10 cellular contexts compared by ENCODE assay signal in the genomic region with DNA sequence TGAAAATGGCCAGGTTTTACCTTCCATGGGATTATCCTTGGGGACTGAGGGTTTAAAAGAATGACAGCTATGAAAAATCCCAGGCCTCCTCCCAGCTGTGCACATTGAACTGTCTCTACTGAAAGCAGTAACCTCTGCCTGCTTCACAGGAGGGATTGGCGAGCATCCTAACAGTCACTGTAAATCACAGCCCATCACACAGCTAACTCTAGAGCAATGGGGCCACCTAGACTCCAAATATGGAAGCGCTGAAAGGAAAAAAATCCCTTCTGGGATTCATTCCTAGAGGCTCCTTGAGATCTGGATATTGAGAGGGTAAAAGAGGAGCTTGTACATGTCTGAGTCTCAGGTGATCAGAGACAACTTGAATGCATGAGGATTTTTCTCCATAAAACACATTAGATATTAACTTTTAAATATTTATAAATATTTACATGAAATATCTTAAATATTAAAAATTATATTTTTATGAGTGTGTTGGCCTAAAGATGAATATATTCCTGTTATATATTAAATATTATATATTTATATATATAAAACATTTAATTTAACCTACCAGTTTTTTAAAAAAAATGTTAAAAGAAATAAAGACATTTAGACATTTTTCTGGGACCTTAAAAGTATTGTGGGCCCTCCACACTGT.
DNase-seq lines count a peak whose midpoint lies in the region; ATAC-seq, FAIRE-seq and TF ChIP-seq lines count a peak whose summit lies in the region.
"Had no signal": no experiment of that assay in that cellular context is flagged by ENCODE, and none has a peak within 500 bp of the region (broad histone marks: within the 10 kb centered on the region; RNA-seq: fewer than 3 reads in every experiment).

No MANE protein-coding gene starts in this region.

- no peak overlapping the region for H3K4me3 Mint-ChIP-seq in activated CD4-positive, alpha-beta T cell treated with anti-CD3 and anti-CD28 coated beads, Interleukin-2, amount 10 ng/mL, durations not matched to agents 7 days and 5 days
- H3K4me3 Mint-ChIP-seq: central memory CD8-positive, alpha-beta T cell; stimulated activated naive CD8-positive, alpha-beta T cell treated with anti-CD3 and anti-CD28 coated beads, Interleukin-15, Interleukin-2, amounts not matched to agents 100 ng/mL and 50 ng/mL, for 24 hours had no signal

- H4K20me1 ChIP-seq in OCI-LY3 (ENCODE audit: insufficient read depth, low read length) (no peaks in the 10 kb centered on the region), fibroblast of lung (ENCODE audit: control insufficient read depth, extremely low read depth, insufficient read depth, low read length) (no peaks in the 10 kb centered on the region)

- H3K4me3 ChIP-seq in A549 (no peak overlapping the region), HEK293 (ENCODE audit: low read depth, low read length) (no peak overlapping the region), OCI-LY3 (ENCODE audit: low read length) (no peak overlapping the region), fibroblast of lung (replicated peaks in 1 of 4; ENCODE audit: control extremely low read depth in 1 of 4, insufficient read depth in 1 of 4, low read depth in 3 of 4, low read length in 4 of 4) (no peak overlapping the region), retinal pigment epithelial cell (ENCODE audit: low read length) (no peak overlapping the region), spleen (no peak overlapping the region), mucosa of descending colon (no peak overlapping the region)

- H3K9me3 ChIP-seq in A549 (no peaks in the 10 kb centered on the region), HEK293 (ENCODE audit: control insufficient read depth, insufficient read depth, low read depth, low read length) (no peaks in the 10 kb centered on the region), OCI-LY3 (ENCODE audit: insufficient read depth, low read length) (no peaks in the 10 kb centered on the region), fibroblast of lung (ENCODE audit: control insufficient read depth, insufficient read depth, low read depth, low read length) (no peaks in the 10 kb centered on the region), spleen (no peaks in the 10 kb centered on the region), mucosa of descending colon (no peaks in the 10 kb centered on the region)

- 8% methylated on average over 2 of the region's 2 CpGs for WGBS in A549 (ENCODE audit: missing lambda C conversion rate)
- WGBS in spleen, 5 donors, result 54 to 66% (median 63%) methylated on average over 2 of the region's 2 CpGs

- TF ChIP-seq CTCF in A549 (IDR thresholded peaks at IDR 0.05), result peak; percentile 43
- TF ChIP-seq CTCF in HEK293 (tag by site-specific recombination; IDR thresholded peaks at IDR 0.05), result no peak
- peak; percentile 36 for TF ChIP-seq CTCF in OCI-LY3 (IDR thresholded peaks at IDR 0.05; ENCODE audit: low read depth, low read length)
- TF ChIP-seq CTCF in fibroblast of lung (conservative IDR thresholded peaks at IDR 0.05 in 1 of 2, IDR thresholded peaks at IDR 0.05 in 1 of 2; ENCODE audit: low read depth in 1 of 2, low read length in 2 of 2), result peak; percentile 70 to 86
- peak; percentile 64 for TF ChIP-seq CTCF in retinal pigment epithelial cell (conservative IDR thresholded peaks at IDR 0.05; ENCODE audit: low read depth, low read length)
- peak in 1 of 11 experiments; percentile 16 for TF ChIP-seq CTCF in spleen (IDR thresholded peaks at IDR 0.05 in 8 of 11, conservative IDR thresholded peaks at IDR 0.05 in 3 of 11)
- no peak for TF ChIP-seq CTCF in mucosa of descending colon (IDR thresholded peaks at IDR 0.05)

- H3K27me3 ChIP-seq in OCI-LY3 (ENCODE audit: low read depth, low read length), result peaks cover 21% of the 10 kb centered on the region
- H3K27me3 ChIP-seq in fibroblast of lung (ENCODE audit: control insufficient read depth, insufficient read depth, low read length), result peaks cover 3% of the 10 kb centered on the region
- H3K27me3 ChIP-seq in spleen (replicated peaks in 1 of 7), result peaks cover 0 to 23% (median 0%) of the 10 kb centered on the region in 7 donors

- TF ChIP-seq EP300 in A549 (IDR thresholded peaks at IDR 0.05), result no peak

- ATAC-seq in A549 (peak; percentile 48 to 66), mucosa of descending colon (no peak)

- TF ChIP-seq POLR2A in A549 (IDR thresholded peaks at IDR 0.05; ENCODE audit: low read length) (no peak), spleen (IDR thresholded peaks at IDR 0.05) (no peak)

- DNase-seq in A549 (ENCODE audit: low read depth in 1 of 2, low spot score in 1 of 2), result peak; percentile 28 to 50
- peak; percentile 38 to 72 for DNase-seq in fibroblast of lung (ENCODE audit: low read depth in 2 of 2)
- DNase-seq in retinal pigment epithelial cell (ENCODE audit: low read depth), result no peak
- DNase-seq in spleen, result no peak
- DNase-seq in mucosa of descending colon, result no peak
- DNase-seq in activated CD4-positive, alpha-beta T cell treated with anti-CD3 and anti-CD28 coated beads, Interleukin-2, amount 10 ng/mL, durations not matched to agents 7 days and 5 days, result no peak

- H3K36me3 ChIP-seq in HEK293 (ENCODE audit: control insufficient read depth in 2 of 2, insufficient read depth in 1 of 2, low read length in 2 of 2) (no peaks in the 10 kb centered on the region), OCI-LY3 (replicated peaks; ENCODE audit: low read depth, low read length) (no peaks in the 10 kb centered on the region), fibroblast of lung (ENCODE audit: control insufficient read depth, insufficient read depth, low read length) (no peaks in the 10 kb centered on the region), spleen (no peaks in the 10 kb centered on the region), mucosa of descending colon (ENCODE audit: low read depth) (no peaks in the 10 kb centered on the region)

- POLR2A ChIA-PET in A549 (lab: Yijun Ruan, JAX) (no interaction called here), HEK293 (lab: Yijun Ruan, JAX) (interaction anchor here (0.5 to 1.3 kb wide), 2 partner anchors 458 to 671 kb away, joined by 4 to 5 read pairs; no protein-coding TSS in a partner anchor)
- POLR2A ChIA-PET in activated CD4-positive, alpha-beta T cell treated with anti-CD3 and anti-CD28 coated beads, Interleukin-2, amount 10 ng/mL, durations not matched to agents 7 days and 5 days (lab: Charles Lee), result no interaction called here

- H3K4me1 Mint-ChIP-seq in activated CD4-positive, alpha-beta T cell treated with anti-CD3 and anti-CD28 coated beads, Interleukin-2, amount 10 ng/mL, durations not matched to agents 7 days and 5 days, result peaks cover 30% of the 10 kb centered on the region

- H3K4me2 ChIP-seq in A549 (no peak overlapping the region), OCI-LY3 (ENCODE audit: low read length) (no peak overlapping the region), fibroblast of lung (ENCODE audit: extremely low read depth, insufficient read depth, low read length) (no peak overlapping the region)

- TF ChIP-seq RAD21 in A549 (conservative IDR thresholded peaks at IDR 0.05 in 1 of 2, IDR thresholded peaks at IDR 0.05 in 1 of 2), result peak; percentile 64 to 72

- FAIRE-seq in A549 (lab: Jason Lieb, UNC), result no peak

- H3K79me2 ChIP-seq in OCI-LY3 (ENCODE audit: low read length) (no peaks in the 10 kb centered on the region), fibroblast of lung (ENCODE audit: control insufficient read depth, insufficient read depth, low read length) (no peaks in the 10 kb centered on the region)

- H2AFZ ChIP-seq in OCI-LY3 (ENCODE audit: low read depth, low read length) (no peak overlapping the region), fibroblast of lung (ENCODE audit: low read length) (no peak overlapping the region)

- H3K4me1 ChIP-seq in A549 (no peaks in the 10 kb centered on the region), HEK293 (ENCODE audit: control insufficient read depth, insufficient read depth, low read length) (no peaks in the 10 kb centered on the region), OCI-LY3 (ENCODE audit: low read length) (peaks cover 4% of the 10 kb centered on the region; the same call in 1 of the 2 replicates), fibroblast of lung (ENCODE audit: control insufficient read depth, extremely low read depth, insufficient read depth, low read length) (peaks cover 3% of the 10 kb centered on the region), spleen (peaks cover 3 to 10% (median 9%) of the 10 kb centered on the region in 6 donors), mucosa of descending colon (ENCODE audit: low read depth) (no peaks in the 10 kb centered on the region)

- CTCF ChIA-PET in A549 (lab: Yijun Ruan, JAX) (interaction anchor here (0.6 to 1.7 kb wide), 13 partner anchors 8 to 1189 kb away, joined by 3 to 15 read pairs (median 3); no protein-coding TSS in a partner anchor), HEK293 (lab: Yijun Ruan, JAX) (interaction anchor here (0.6 to 1.8 kb wide), 37 partner anchors 9 to 1937 kb away, joined by 3 to 39 read pairs (median 4); no protein-coding TSS in a partner anchor)
- CTCF ChIA-PET in activated CD4-positive, alpha-beta T cell treated with anti-CD3 and anti-CD28 coated beads, Interleukin-2, amount 10 ng/mL, durations not matched to agents 7 days and 5 days (lab: Charles Lee), result interaction anchor here (0.7 kb wide), 2 partner anchors 403 to 448 kb away, joined by 3 read pairs; no protein-coding TSS in a partner anchor

- no peaks in the 10 kb centered on the region for H3K36me3 Mint-ChIP-seq in activated CD4-positive, alpha-beta T cell treated with anti-CD3 and anti-CD28 coated beads, Interleukin-2, amount 10 ng/mL, durations not matched to agents 7 days and 5 days (ENCODE audit: low read depth)

- no peak overlapping the region for H3K9ac ChIP-seq in OCI-LY3 (ENCODE audit: low read length)
- H3K9ac ChIP-seq in fibroblast of lung (ENCODE audit: insufficient read depth, low read length), result no peak overlapping the region

- intact Hi-C loops in spleen (cut with DNase I; ENCODE audit: low total_unique reads) (no loop called here), mucosa of descending colon (cut with DNase I, micrococcal nuclease) (loop anchor here in 1 of 2 donors (10.0 kb wide), 1 partner anchor 1022 kb away; no protein-coding TSS in a partner anchor)

- H3K27ac Mint-ChIP-seq in activated CD4-positive, alpha-beta T cell treated with anti-CD3 and anti-CD28 coated beads, Interleukin-2, amount 10 ng/mL, durations not matched to agents 7 days and 5 days, result no peak overlapping the region
- H3K27ac Mint-ChIP-seq: stimulated activated naive CD8-positive, alpha-beta T cell treated with anti-CD3 and anti-CD28 coated beads, Interleukin-15, Interleukin-2, amounts not matched to agents 100 ng/mL and 50 ng/mL, for 24 hours had no signal

- no peak overlapping the region for H3K27ac ChIP-seq in A549
- H3K27ac ChIP-seq in HEK293 (ENCODE audit: extremely low read depth, low read depth, low read length), result no peak overlapping the region
- H3K27ac ChIP-seq in OCI-LY3 (ENCODE audit: low read length), result no peak overlapping the region
- no peak overlapping the region for H3K27ac ChIP-seq in fibroblast of lung (ENCODE audit: insufficient read depth, low read length)
- H3K27ac ChIP-seq in spleen, result no peak overlapping the region

- peaks cover 15% of the 10 kb centered on the region for H3K27me3 Mint-ChIP-seq in activated CD4-positive, alpha-beta T cell treated with anti-CD3 and anti-CD28 coated beads, Interleukin-2, amount 10 ng/mL, durations not matched to agents 7 days and 5 days

- no peaks in the 10 kb centered on the region for H3K9me3 Mint-ChIP-seq in activated CD4-positive, alpha-beta T cell treated with anti-CD3 and anti-CD28 coated beads, Interleukin-2, amount 10 ng/mL, durations not matched to agents 7 days and 5 days
- H3K9me3 Mint-ChIP-seq: central memory CD8-positive, alpha-beta T cell; stimulated activated naive CD8-positive, alpha-beta T cell treated with anti-CD3 and anti-CD28 coated beads, Interleukin-15, Interleukin-2, amounts not matched to agents 100 ng/mL and 50 ng/mL, for 24 hours had no signal

Comparison
In these comparisons a context has a peak if more than half of its experiments do, and no peak if none do; other contexts are left out.
1. DNase-seq: peak in A549 (2 of 2) and fibroblast of lung (2 of 2); none in retinal pigment epithelial cell (single experiment), spleen (single experiment), mucosa of descending colon (0 of 3) and activated CD4-positive, alpha-beta T cell treated with anti-CD3 and anti-CD28 coated beads, Interleukin-2, amount 10 ng/mL, durations not matched to agents 7 days and 5 days (single experiment).
2. CTCF ChIP-seq: peak in A549 (single experiment), OCI-LY3 (single experiment), fibroblast of lung (2 of 2) and retinal pigment epithelial cell (single experiment); none in HEK293 (single experiment) and mucosa of descending colon (single experiment).
3. Of the 5 proteins assayed by ChIP-seq in both HEK293 and A549: peak only in HEK293: none; only in A549: CTCF; in both: none; in neither: 4.